10 cellular contexts compared by ENCODE assay signal in the genomic region with DNA sequence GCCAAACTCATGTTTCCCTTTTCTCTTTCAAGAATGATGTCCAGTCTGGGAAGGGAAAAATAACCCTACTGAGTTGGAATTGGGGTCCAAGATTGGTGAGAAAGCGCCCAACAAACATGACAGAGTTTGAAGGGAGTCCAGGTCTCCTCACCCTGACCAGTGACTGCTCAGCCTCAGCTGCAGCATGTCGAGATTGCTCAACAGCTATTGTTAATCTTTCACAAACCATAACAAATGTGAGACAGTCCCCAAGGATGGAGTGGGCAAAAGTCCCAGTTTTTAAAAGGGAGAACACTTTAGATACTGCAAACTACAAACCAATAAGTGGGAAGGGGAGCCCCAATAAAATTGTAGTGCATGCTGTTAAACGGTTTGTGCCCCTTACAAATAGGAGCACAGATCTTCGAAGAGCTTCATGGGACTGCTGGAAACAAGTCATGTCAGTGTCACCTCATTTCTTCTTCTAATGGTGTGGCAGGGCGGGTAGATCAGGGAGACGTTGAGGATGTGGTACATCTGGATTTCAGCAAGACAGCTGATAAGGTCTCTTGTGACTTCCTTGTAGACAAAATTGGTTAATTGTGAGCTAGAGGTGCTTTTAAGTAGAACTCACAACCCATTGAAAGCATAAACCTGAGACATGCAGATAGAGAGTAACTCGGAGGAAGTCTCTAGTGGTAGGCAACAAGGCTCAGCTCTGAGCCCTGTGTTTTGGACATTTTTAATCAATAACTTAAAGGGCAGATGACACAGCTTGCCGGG.
A peak's percentile ranks its signal among the peaks of the same experiment; 100 is the strongest.
DNase-seq lines count a peak whose midpoint lies in the region; ATAC-seq and TF ChIP-seq lines count a peak whose summit lies in the region.
"Had no signal": no experiment of that assay in that cellular context is flagged by ENCODE, and none has a peak within 500 bp of the region (broad histone marks: within the 10 kb centered on the region; RNA-seq: fewer than 3 reads in every experiment).

No MANE protein-coding gene starts in this region.

- H3K9ac ChIP-seq in DND-41 (ENCODE audit: low read depth, low read length): no peak overlapping the region

- ATAC-seq in DND-41 (ENCODE audit: insufficient read depth, low read depth) (peak; percentile 65), esophagus mucosa (peak; percentile 23), GM19397 (IDR thresholded peaks at IDR 0.05; ENCODE audit: unreplicated experiment) (no peak)

- no peak overlapping the region for H3K4me2 ChIP-seq in DND-41 (ENCODE audit: insufficient read depth, low read length)

- H3K4me1 ChIP-seq in DND-41 (ENCODE audit: insufficient read depth, low read length): 0 out of 2 replicates have a peak, but pooled peaks cover 2% of the 10 kb centered on the region

- TF ChIP-seq CTCF in DND-41 (IDR thresholded peaks at IDR 0.05; ENCODE audit: borderline replicate concordance, extremely low read depth, low read length, poor library complexity, severe bottlenecking): no peak
- TF ChIP-seq CTCF in GM10266 (IDR thresholded peaks at IDR 0.05; ENCODE audit: control insufficient read depth, insufficient read depth, low read depth, missing control alignments): no peak

- H3K36me3 ChIP-seq in DND-41 (ENCODE audit: insufficient read depth, low read length): no peaks in the 10 kb centered on the region
- H3K36me3 ChIP-seq: neutrophil had no signal

- no peaks in the 10 kb centered on the region for H3K79me2 ChIP-seq in DND-41 (ENCODE audit: insufficient read depth, low read length)

- DNase-seq in DND-41 (peak; percentile 26), RPMI7951 (ENCODE audit: low read depth) (peak; percentile 79), mucosa of gallbladder (ENCODE audit: low spot score) (peak; percentile 39), GM10266 (ENCODE audit: extremely low spot score) (no peak)
- DNase-seq in activated effector memory CD4-positive, alpha-beta T cell treated with Interleukin-2 at 50 U/mL for 16 hours: no peak
- no peak for DNase-seq in stimulated activated CD4-positive, alpha-beta T cell treated with anti-CD3 and anti-CD28 coated beads, Interleukin-4, amount 100 ng/mL, for 1 hour
- DNase-seq: NCI-H1436 treated with DMSO at 0.1 percent for 48 hours had no signal

- no peaks in the 10 kb centered on the region for H3K9me3 ChIP-seq in DND-41 (ENCODE audit: insufficient read depth, low read length, severe bottlenecking)
- H3K9me3 ChIP-seq: neutrophil had no signal

- H4K20me1 ChIP-seq in DND-41 (ENCODE audit: insufficient read depth, low read length): no peaks in the 10 kb centered on the region; the same call in 1 of the 2 replicates

- H2AFZ ChIP-seq in DND-41 (ENCODE audit: low read depth, low read length): no peak overlapping the region

- H3K27ac ChIP-seq in DND-41 (ENCODE audit: low read length): no peak overlapping the region
- H3K27ac ChIP-seq: neutrophil had no signal

- no peak overlapping the region for H3K4me3 ChIP-seq in DND-41 (ENCODE audit: low read depth in 1 of 2, low read length in 2 of 2)

- no peaks in the 10 kb centered on the region for H3K27me3 ChIP-seq in DND-41 (ENCODE audit: insufficient read depth, low read length, poor library complexity)
- H3K27me3 ChIP-seq: neutrophil had no signal

Comparison
In these comparisons a context has a peak if more than half of its experiments do, and no peak if none do; other contexts are left out.
1. DNase-seq: peak in DND-41 (single experiment), RPMI7951 (single experiment) and mucosa of gallbladder (single experiment); none in activated effector memory CD4-positive, alpha-beta T cell treated with Interleukin-2 at 50 U/mL for 16 hours (single experiment), stimulated activated CD4-positive, alpha-beta T cell treated with anti-CD3 and anti-CD28 coated beads, Interleukin-4, amount 100 ng/mL, for 1 hour (single experiment) and GM10266 (single experiment).